Comparison of ENCODE assay signal across 7 cellular contexts in genomic region chr5:177545487-177546261, GRCh38. TPM values are rescaled to one million over a fixed set of nuclear protein-coding genes. Genes with fewer than 3 reads are reported as not detected.
DNase-seq lines count a peak whose midpoint lies in the region; ATAC-seq, FAIRE-seq and TF ChIP-seq lines count a peak whose summit lies in the region.
"Had no signal": no experiment of that assay in that cellular context is flagged by ENCODE, and none has a peak within 500 bp of the region (broad histone marks: within the 10 kb centered on the region; RNA-seq: fewer than 3 reads in every experiment).

No MANE protein-coding gene starts in this region.

- intact Hi-C loops in PC-3 (cut with micrococcal nuclease) (no loop called here), right cardiac atrium (cut with DNase I) (no loop called here)

- FAIRE-seq in A549 (lab: Jason Lieb, UNC): no peak

- TF ChIP-seq POLR2A in A549 (IDR thresholded peaks at IDR 0.05; ENCODE audit: low read length): no peak

- no peak for TF ChIP-seq EP300 in A549 (IDR thresholded peaks at IDR 0.05)

- H4K20me1 ChIP-seq in PC-3 (ENCODE audit: low read length): peaks cover 13% of the 10 kb centered on the region

- H3K4me2 ChIP-seq in A549 (peak overlapping the region; percentile 66), PC-3 (ENCODE audit: low read length) (no peak overlapping the region; the same call in 1 of the 2 replicates)

- 87% methylated on average over 4 of the region's 4 CpGs for WGBS in A549 (ENCODE audit: missing lambda C conversion rate)
- 46% methylated on average over 4 of the region's 4 CpGs for WGBS in right cardiac atrium

- H3K9me3 ChIP-seq in A549 (no peaks in the 10 kb centered on the region), PC-3 (ENCODE audit: low read length) (no peaks in the 10 kb centered on the region), right cardiac atrium (ENCODE audit: control insufficient read depth, low read length) (no peaks in the 10 kb centered on the region)

- peak overlapping the region; percentile 53 to 79 for H3K27ac ChIP-seq in A549
- H3K27ac ChIP-seq in PC-3 (ENCODE audit: low read length): peak overlapping the region; percentile 83
- peak overlapping the region; percentile 93 for H3K27ac ChIP-seq in right cardiac atrium (ENCODE audit: low read length)

- no peak overlapping the region for H3K9ac ChIP-seq in PC-3 (ENCODE audit: low read length)

- no peak overlapping the region for H2AFZ ChIP-seq in PC-3 (ENCODE audit: low read length)

- TF ChIP-seq RAD21 in A549 (conservative IDR thresholded peaks at IDR 0.05 in 1 of 2, IDR thresholded peaks at IDR 0.05 in 1 of 2): no peak

- TF ChIP-seq CTCF in A549 (IDR thresholded peaks at IDR 0.05) (no peak; the same call in 2 of the 3 replicates), PC-3 (conservative IDR thresholded peaks at IDR 0.05; ENCODE audit: low read depth, low read length) (no peak)

- H3K79me2 ChIP-seq in PC-3 (ENCODE audit: low read length): peaks cover 81% of the 10 kb centered on the region

- peak overlapping the region; percentile 25; the same call in 2 of the 3 replicates for H3K4me3 ChIP-seq in A549
- H3K4me3 ChIP-seq in PC-3 (ENCODE audit: low read length): no peak overlapping the region
- no peak overlapping the region for H3K4me3 ChIP-seq in right cardiac atrium (ENCODE audit: low read length)

- ATAC-seq in A549 (peak; percentile 13 to 40), PC-3 (no peak), right cardiac atrium (peak; percentile 80 to 87), GM18517 (IDR thresholded peaks at IDR 0.05; ENCODE audit: unreplicated experiment) (no peak), HG03457 (IDR thresholded peaks at IDR 0.05; ENCODE audit: unreplicated experiment) (no peak)

- H3K9me2 ChIP-seq in PC-3 (replicated peaks; ENCODE audit: low read length): no peaks in the 10 kb centered on the region

- H3K27me3 ChIP-seq in PC-3 (ENCODE audit: low read length): no peaks in the 10 kb centered on the region
- no peaks in the 10 kb centered on the region for H3K27me3 ChIP-seq in right cardiac atrium (ENCODE audit: control insufficient read depth, insufficient read depth)

- peaks cover 22% of the 10 kb centered on the region for H3F3A ChIP-seq in PC-3 (ENCODE audit: low read length, unreplicated experiment)

- no TSS peak for BruUV-seq in PC-3 (replicated peaks; lab: Mats Ljungman, UMichigan)

- DNase-seq in A549 (ENCODE audit: low read depth in 1 of 2, low spot score in 1 of 2) (no peak), PC-3 (no peak), right cardiac atrium (peak; percentile 68 to 81 (median 73)), NCI-H1694 treated with DMSO at 0.1 percent for 48 hours (lab: John Stamatoyannopoulos, UW) (no peak)
- DNase-seq: immature natural killer cell had no signal

- H3K36me3 ChIP-seq in PC-3 (ENCODE audit: low read depth, low read length): peaks cover 4% of the 10 kb centered on the region; the same call in 1 of the 2 replicates

- CTCF ChIA-PET in A549 (lab: Yijun Ruan, JAX): interaction anchor here (0.5 to 4.0 kb wide), 13 partner anchors 8 to 1959 kb away, joined by 3 to 18 read pairs (median 4); no protein-coding TSS in a partner anchor
- CTCF ChIA-PET in PC-3 (lab: Charles Lee): interaction anchor here (0.6 to 1.2 kb wide), 3 partner anchors 8 to 51 kb away, joined by 3 to 5 read pairs (median 4); partner anchors contain the start of gene PDLIM7

- POLR2A ChIA-PET in A549 (lab: Yijun Ruan, JAX): interaction anchor here (1.0 to 1.5 kb wide), 4 partner anchors 8 to 48 kb away, joined by 3 to 6 read pairs (median 4); partner anchors contain the start of genes DDX41 and PDLIM7
- POLR2A ChIA-PET in PC-3 (lab: Charles Lee; ENCODE audit: unreplicated experiment): interaction anchor here (0.6 to 1.0 kb wide), 3 partner anchors 29 to 51 kb away, joined by 3 to 4 read pairs (median 4); partner anchors contain the start of gene TMED9

- H3K4me1 ChIP-seq in A549: peaks cover 30% of the 10 kb centered on the region
- peaks cover 24% of the 10 kb centered on the region for H3K4me1 ChIP-seq in PC-3 (ENCODE audit: insufficient read depth, low read length)
- peaks cover 23% of the 10 kb centered on the region for H3K4me1 ChIP-seq in right cardiac atrium (ENCODE audit: control insufficient read depth, insufficient read depth, low read length)

TF ChIP-seq in A549, 52 proteins besides CTCF, POLR2A, EP300 and RAD21:
- TF ChIP-seq CEBPB (IDR thresholded peaks at IDR 0.05) (peak; percentile 61 to 82; a peak in 3 of 4 replicates), JUN (IDR thresholded peaks at IDR 0.05) (0 out of 5 replicates have a peak, but pooled peaks of 1 of the 2 experiments have one; percentile 8), SMC3 (IDR thresholded peaks at IDR 0.05) (no peak)

RNA-seq across cellular contexts. Expression of gene FAM193B, which starts 8.7 kb away (rescaled TPM):
- polyA plus RNA-seq in A549 (2011; rRNA removed) (19.4 and 23.0 TPM in 2 replicates), A549 (2017; fragmentation: RNase III; extraction: RNeasy Plus Mini Kit Qiagen cat#74134 plus additional on column Dnase treatment) (24.9 to 31.9 TPM (median 28.9 TPM) in 3 replicates), right cardiac atrium (41.8 TPM)
- polyA plus RNA-seq in A549 (2012; cell fraction: cytosol; rRNA removed): 29.5 and 29.6 TPM in 2 replicates
- polyA plus RNA-seq in A549 (2012; cell fraction: nucleus; rRNA removed): 184 and 207 TPM in 2 replicates
- polyA minus RNA-seq in A549 (2011; rRNA and poly(A)+ RNA removed): 10.5 and 18.4 TPM in 2 replicates
- total RNA-seq in PC-3 (2014; rRNA removed) (33.9 and 41.1 TPM in 2 replicates), right cardiac atrium (10 to 100 TPM; 24.9 to 34.2 (median 27.7) TPM)

RNA-seq across cellular contexts. Expression of gene DDX41, which starts 28.9 kb away (rescaled TPM):
- polyA plus RNA-seq in A549 (2011; rRNA removed): 87.7 and 90.7 TPM in 2 replicates
- 180 and 211 TPM in 2 replicates for polyA plus RNA-seq in A549 (2012; cell fraction: cytosol; rRNA removed)
- polyA plus RNA-seq in A549 (2012; cell fraction: nucleus; rRNA removed): 290 and 366 TPM in 2 replicates
- polyA plus RNA-seq in A549 (2017; fragmentation: RNase III; extraction: RNeasy Plus Mini Kit Qiagen cat#74134 plus additional on column Dnase treatment): 121 to 177 TPM (median 172 TPM) in 3 replicates
- polyA minus RNA-seq in A549 (2011; rRNA and poly(A)+ RNA removed): 65.9 and 74.8 TPM in 2 replicates
- 260 and 318 TPM in 2 replicates for total RNA-seq in PC-3 (2014; rRNA removed)
- 10 to 100 TPM; 36.0 to 43.5 (median 40.3) TPM for total RNA-seq in right cardiac atrium
- 30.5 TPM for polyA plus RNA-seq in right cardiac atrium

RNA-seq across cellular contexts. Expression of gene DOK3, which starts 36.0 kb away (rescaled TPM):
- 1.3 and 1.8 TPM in 2 replicates for polyA plus RNA-seq in A549 (2011; rRNA removed)
- 2.9 and 4.2 TPM in 2 replicates for polyA plus RNA-seq in A549 (2012; cell fraction: cytosol; rRNA removed)
- polyA plus RNA-seq in A549 (2012; cell fraction: nucleus; rRNA removed): 26.3 and 29.7 TPM in 2 replicates
- 7.1 to 9.1 TPM (median 7.4 TPM) in 3 replicates for polyA plus RNA-seq in A549 (2017; fragmentation: RNase III; extraction: RNeasy Plus Mini Kit Qiagen cat#74134 plus additional on column Dnase treatment)
- polyA minus RNA-seq in A549 (2011; rRNA and poly(A)+ RNA removed): 0.54 and 2.0 TPM in 2 replicates
- total RNA-seq in PC-3 (2014; rRNA removed): 6.2 and 11.7 TPM in 2 replicates
- total RNA-seq in right cardiac atrium: 1 to 10 TPM; 3.1 to 4.5 (median 3.9) TPM
- polyA plus RNA-seq in right cardiac atrium: 1.4 TPM

RNA-seq across cellular contexts. Expression of gene TMED9, which starts 46.3 kb away (rescaled TPM):
- 168 and 212 TPM in 2 replicates for polyA plus RNA-seq in A549 (2011; rRNA removed)
- polyA plus RNA-seq in A549 (2012; cell fraction: cytosol; rRNA removed): 202 and 215 TPM in 2 replicates
- polyA plus RNA-seq in A549 (2012; cell fraction: nucleus; rRNA removed): 186 and 187 TPM in 2 replicates
- 218 to 239 TPM (median 236 TPM) in 3 replicates for polyA plus RNA-seq in A549 (2017; fragmentation: RNase III; extraction: RNeasy Plus Mini Kit Qiagen cat#74134 plus additional on column Dnase treatment)
- polyA minus RNA-seq in A549 (2011; rRNA and poly(A)+ RNA removed): 124 and 144 TPM in 2 replicates
- 217 and 261 TPM in 2 replicates for total RNA-seq in PC-3 (2014; rRNA removed)
- 100 to 1,000 TPM in 1 of 4 donors, 10 to 100 TPM in 3; 64.4 to 102 (median 74.0) TPM for total RNA-seq in right cardiac atrium
- polyA plus RNA-seq in right cardiac atrium: 84.6 TPM

RNA-seq across cellular contexts. Expression of gene PDLIM7, which starts 48.3 kb away (rescaled TPM):
- polyA plus RNA-seq in A549 (2011; rRNA removed): 26.1 and 30.7 TPM in 2 replicates
- 91.5 and 139 TPM in 2 replicates for polyA plus RNA-seq in A549 (2012; cell fraction: cytosol; rRNA removed)
- polyA plus RNA-seq in A549 (2012; cell fraction: nucleus; rRNA removed): 252 and 329 TPM in 2 replicates
- 120 to 141 TPM (median 124 TPM) in 3 replicates for polyA plus RNA-seq in A549 (2017; fragmentation: RNase III; extraction: RNeasy Plus Mini Kit Qiagen cat#74134 plus additional on column Dnase treatment)
- polyA minus RNA-seq in A549 (2011; rRNA and poly(A)+ RNA removed): 22.0 and 27.9 TPM in 2 replicates
- total RNA-seq in PC-3 (2014; rRNA removed): 159 and 195 TPM in 2 replicates
- total RNA-seq in right cardiac atrium: 10 to 100 TPM; 35.0 to 71.5 (median 47.0) TPM
- polyA plus RNA-seq in right cardiac atrium: 61.9 TPM

Comparison
In these comparisons a context has a peak if more than half of its experiments do, and no peak if none do; other contexts are left out.
1. ATAC-seq: peak in A549 (2 of 2) and right cardiac atrium (2 of 2); none in PC-3 (single experiment), GM18517 (single experiment) and HG03457 (single experiment).
2. DNase-seq: peak in right cardiac atrium (3 of 3); none in A549 (0 of 2), PC-3 (single experiment) and NCI-H1694 treated with DMSO at 0.1 percent for 48 hours (single experiment).
3. Peak in every context shown above with its lines, with median percentiles within 50 percentile points of each other: H3K27ac ChIP-seq.